ENCODE assay signal across 14 cellular contexts in genomic region chr11:74687237-74688005, GRCh38. TPM values are rescaled to one million over a fixed set of nuclear protein-coding genes. Genes with fewer than 3 reads are reported as not detected.
DNase-seq lines count a peak whose midpoint lies in the region; ATAC-seq and TF ChIP-seq lines count a peak whose summit lies in the region.
"Had no signal": no experiment of that assay in that cellular context is flagged by ENCODE, and none has a peak within 500 bp of the region (broad histone marks: within the 10 kb centered on the region; RNA-seq: fewer than 3 reads in every experiment).

No MANE protein-coding gene starts in this region.

- H3K4me3 ChIP-seq in BLaER1 treated with 17β-estradiol and CSF1 and Interleukin-3, amounts not matched to agents 10 nM and 100 nM, result no peak overlapping the region
- H3K4me3 ChIP-seq in NB4 (ENCODE audit: low read depth, low read length) (no peak overlapping the region), neural progenitor cell (no peak overlapping the region)

- H3F3A ChIP-seq in neural progenitor cell (ENCODE audit: low read depth), result no peaks in the 10 kb centered on the region

- peak overlapping the region; percentile 62 for H3K27ac Mint-ChIP-seq in neural progenitor cell
- H3K27ac Mint-ChIP-seq: activated T-cell treated with anti-CD3 and anti-CD28 coated beads, Interleukin-2, amount 50 U/mL, for 24 hours; T-helper 17 cell had no signal

- DNase-seq in NB4 (ENCODE audit: low read depth), result peak; percentile 42
- peak; percentile 29 for DNase-seq in dedifferentiated amniotic fluid mesenchymal stem cell (ENCODE audit: extremely low spot score)
- DNase-seq in neural progenitor cell (ENCODE audit: low spot score), result no peak
- DNase-seq in omental fat pad (ENCODE audit: low spot score), result no peak
- DNase-seq in stimulated activated CD4-positive, alpha-beta T cell treated with anti-CD3 and anti-CD28 coated beads, Interleukin-4, amount 100 ng/mL, for 4 hours, result no peak
- DNase-seq in stimulated activated naive CD8-positive, alpha-beta T cell treated with anti-CD3 and anti-CD28 coated beads, Interleukin-15, Interleukin-2, amounts not matched to agents 100 U/mL and 50 U/mL, for 24 hours, result no peak
- DNase-seq: activated CD4-positive, alpha-beta T cell treated with anti-CD3 and anti-CD28 coated beads for 48 hours; activated T-cell treated with anti-CD3 and anti-CD28 coated beads, Interleukin-2, amount 50 U/mL, for 24 hours; C1 segment of cervical spinal cord; T-helper 17 cell had no signal

- no peak overlapping the region for H3K4me3 Mint-ChIP-seq in neural progenitor cell
- H3K4me3 Mint-ChIP-seq: activated T-cell treated with anti-CD3 and anti-CD28 coated beads, Interleukin-2, amount 50 U/mL, for 24 hours; T-helper 17 cell had no signal

- H3K36me3 Mint-ChIP-seq in neural progenitor cell, result no peaks in the 10 kb centered on the region

- no peak overlapping the region for H2AFZ ChIP-seq in neural progenitor cell (replicated peaks)
- H2AFZ ChIP-seq: parathyroid adenoma had no signal

- peak overlapping the region in 4 of 11 experiments; percentile 7 to 74 (median 69); a peak in 7 of 22 replicates for H3K27ac ChIP-seq in BLaER1 treated with 17β-estradiol and CSF1 and Interleukin-3, amounts not matched to agents 10 nM and 100 nM
- no peak overlapping the region for H3K27ac ChIP-seq in neural progenitor cell
- H3K27ac ChIP-seq: parathyroid adenoma had no signal

- H3K4me1 Mint-ChIP-seq in neural progenitor cell, result peaks cover 4% of the 10 kb centered on the region

- H3K9me3 ChIP-seq in BLaER1 treated with 17β-estradiol and CSF1 and Interleukin-3, amounts not matched to agents 10 nM and 100 nM (replicated peaks in 1 of 11), result peaks cover 0 to 8% (median 0%) of the 10 kb centered on the region in 11 experiments; a peak in 2 of 22 replicates
- no peaks in the 10 kb centered on the region for H3K9me3 ChIP-seq in neural progenitor cell (ENCODE audit: low read depth)

- no peaks in the 10 kb centered on the region for H3K79me2 ChIP-seq in neural progenitor cell (ENCODE audit: low read depth)
- H3K79me2 ChIP-seq: parathyroid adenoma had no signal

- ATAC-seq in omental fat pad (ENCODE audit: low FRiP score) (no peak), GM19452 (IDR thresholded peaks at IDR 0.05; ENCODE audit: unreplicated experiment) (no peak)
- no peak for ATAC-seq in stimulated activated naive CD8-positive, alpha-beta T cell treated with anti-CD3 and anti-CD28 coated beads, Interleukin-15, Interleukin-2, amounts not matched to agents 100 U/mL and 50 U/mL, for 24 hours
- ATAC-seq: T-helper 17 cell had no signal

- no peaks in the 10 kb centered on the region for H3K27me3 Mint-ChIP-seq in neural progenitor cell (ENCODE audit: insufficient read depth, low read depth)

- H3K9ac ChIP-seq in BLaER1 treated with 17β-estradiol and CSF1 and Interleukin-3, amounts not matched to agents 10 nM and 100 nM, result peak overlapping the region in 3 of 11 experiments; percentile 23 to 51 (median 44); a peak in 3 of 22 replicates
- H3K9ac ChIP-seq in neural progenitor cell, result no peak overlapping the region
- H3K9ac ChIP-seq: parathyroid adenoma had no signal

- TF ChIP-seq CTCF in NB4 (IDR thresholded peaks at IDR 0.05; ENCODE audit: low read depth, low read length), result no peak
- no peak for TF ChIP-seq CTCF in neural progenitor cell (IDR thresholded peaks at IDR 0.05)
- no peak for TF ChIP-seq CTCF in omental fat pad (IDR thresholded peaks at IDR 0.05)

- H3K27me3 ChIP-seq in BLaER1 treated with 17β-estradiol and CSF1 and Interleukin-3, amounts not matched to agents 10 nM and 100 nM, result peaks cover 18 to 28% (median 24%) of the 10 kb centered on the region in 11 experiments
- peaks cover 13% of the 10 kb centered on the region for H3K27me3 ChIP-seq in neural progenitor cell

- TF ChIP-seq POLR2A in NB4 (IDR thresholded peaks at IDR 0.05; ENCODE audit: extremely low read depth, insufficient read length), result no peak

- peaks cover 0 to 82% (median 25%) of the 10 kb centered on the region in 10 experiments; a peak in 13 of 20 replicates for H3K4me1 ChIP-seq in BLaER1 treated with 17β-estradiol and CSF1 and Interleukin-3, amounts not matched to agents 10 nM and 100 nM
- peaks cover 2% of the 10 kb centered on the region for H3K4me1 ChIP-seq in neural progenitor cell
- H3K4me1 ChIP-seq: parathyroid adenoma had no signal

- no peaks in the 10 kb centered on the region for H4K20me1 ChIP-seq in BLaER1 treated with 17β-estradiol and CSF1 and Interleukin-3, amounts not matched to agents 10 nM and 100 nM
- no peaks in the 10 kb centered on the region for H4K20me1 ChIP-seq in neural progenitor cell (ENCODE audit: low read depth)

- no peaks in the 10 kb centered on the region for H3K9me3 Mint-ChIP-seq in neural progenitor cell
- H3K9me3 Mint-ChIP-seq: activated T-cell treated with anti-CD3 and anti-CD28 coated beads, Interleukin-2, amount 50 U/mL, for 24 hours had no signal

- H3K36me3 ChIP-seq in BLaER1 treated with 17β-estradiol and CSF1 and Interleukin-3, amounts not matched to agents 10 nM and 100 nM, result no peaks in the 10 kb centered on the region
- no peaks in the 10 kb centered on the region for H3K36me3 ChIP-seq in neural progenitor cell

- H3K4me2 ChIP-seq in BLaER1 treated with 17β-estradiol and CSF1 and Interleukin-3, amounts not matched to agents 10 nM and 100 nM, result peak overlapping the region in 6 of 11 experiments; percentile 23 to 83 (median 71); a peak in 11 of 22 replicates
- H3K4me2 ChIP-seq in neural progenitor cell, result no peak overlapping the region

RNA-seq across cellular contexts. Expression of gene CHRDL2, which starts 43.8 kb away (rescaled TPM):
- 0.06 TPM in 1 of 2 replicates, not detected in the other for total RNA-seq in neural progenitor cell (ENCODE audit: low replicate concordance)
- under 1 TPM in 2 of 4 donors, not detected in 2; 0.28 to 0.96 TPM for total RNA-seq in omental fat pad
- total RNA-seq: H4, T-helper 17 cell had no signal

Comparison
In these comparisons a context has a peak if more than half of its experiments do, and no peak if none do; other contexts are left out.
1. DNase-seq: peak in NB4 (single experiment) and dedifferentiated amniotic fluid mesenchymal stem cell (single experiment); none in neural progenitor cell (single experiment), omental fat pad (single experiment), stimulated activated CD4-positive, alpha-beta T cell treated with anti-CD3 and anti-CD28 coated beads, Interleukin-4, amount 100 ng/mL, for 4 hours (0 of 2) and stimulated activated naive CD8-positive, alpha-beta T cell treated with anti-CD3 and anti-CD28 coated beads, Interleukin-15, Interleukin-2, amounts not matched to agents 100 U/mL and 50 U/mL, for 24 hours (single experiment).